Comparison of ENCODE assay signal across 28 cellular contexts in genomic region chr12:38540156-38540555, GRCh38.
"Had no signal": no experiment of that assay in that cellular context is flagged by ENCODE, and none has a peak within 500 bp of the region (broad histone marks: within the 10 kb centered on the region; RNA-seq: fewer than 3 reads in every experiment).

No MANE protein-coding gene starts in this region.

- H3K4me3 ChIP-seq: ascending aorta, cardiac muscle cell had no signal

- H3K4me1 ChIP-seq: ascending aorta had no signal

- H3K27ac ChIP-seq: ascending aorta, cardiac muscle cell, VCaP had no signal

- ATAC-seq: activated CD4-positive, alpha-beta T cell treated with anti-CD3 and anti-CD28 coated beads for 36 hours; activated CD4-positive, CD25-positive, alpha-beta regulatory T cell treated with anti-CD3 and anti-CD28 coated beads, Interleukin-2, amount 50 U/mL, for 24 hours; activated CD8-positive, alpha-beta memory T cell treated with anti-CD3 and anti-CD28 coated beads, Interleukin-2, amount 10 ng/mL, durations not matched to agents 7 days and 5 days; activated CD8-positive, alpha-beta T cell treated with anti-CD3 and anti-CD28 coated beads, Interleukin-2, amount 10 ng/mL, durations not matched to agents 7 days and 5 days; activated naive CD8-positive, alpha-beta T cell treated with anti-CD3 and anti-CD28 coated beads, Interleukin-2, amount 50 U/mL, for 24 hours had no signal

- H3K36me3 ChIP-seq: ascending aorta, cardiac muscle cell had no signal

- DNase-seq: activated B cell treated with CpG ODN at 0.5 μM for 24 hours; activated CD4-positive, alpha-beta memory T cell treated with anti-CD3 and anti-CD28 coated beads, Interleukin-2, amount 10 ng/mL, durations not matched to agents 7 days and 5 days; activated CD4-positive, alpha-beta T cell treated with anti-CD3 and anti-CD28 coated beads for 1 hour; activated CD4-positive, alpha-beta T cell treated with anti-CD3 and anti-CD28 coated beads for 36 hours; activated CD4-positive, alpha-beta T cell treated with anti-CD3 and anti-CD28 coated beads for 48 hours; activated CD4-positive, alpha-beta T cell treated with anti-CD3 and anti-CD28 coated beads, Interleukin-2, amount 10 ng/mL, durations not matched to agents 7 days and 5 days; activated CD4-positive, alpha-beta T cell treated with anti-CD3 and anti-CD28 coated beads, Interleukin-2, amount 50 U/mL, for 48 hours; activated CD8-positive, alpha-beta memory T cell treated with anti-CD3 and anti-CD28 coated beads for 24 hours; activated CD8-positive, alpha-beta memory T cell treated with anti-CD3 and anti-CD28 coated beads, Interleukin-2, amount 10 ng/mL, durations not matched to agents 7 days and 5 days; activated CD8-positive, alpha-beta memory T cell treated with anti-CD3 and anti-CD28 coated beads, Interleukin-2, amount 50 U/mL, for 48 hours; activated CD8-positive, alpha-beta T cell treated with anti-CD3 and anti-CD28 coated beads, Interleukin-2, amount 10 ng/mL, durations not matched to agents 7 days and 5 days; activated effector memory CD4-positive, alpha-beta T cell treated with Interleukin-2 at 50 U/mL for 16 hours; activated gamma-delta T cell; activated naive CD4-positive, alpha-beta T cell treated with anti-CD3 and anti-CD28 coated beads, Interleukin-2, amount 10 ng/mL, durations not matched to agents 7 days and 5 days; activated naive CD4-positive, alpha-beta T cell treated with Interleukin-2 at 50 U/mL for 16 hours; activated naive CD8-positive, alpha-beta T cell treated with anti-CD3 and anti-CD28 coated beads, Interleukin-2, amount 10 ng/mL, durations not matched to agents 7 days and 5 days; activated naive CD8-positive, alpha-beta T cell treated with anti-CD3 and anti-CD28 coated beads, Interleukin-2, amount 50 U/mL, for 24 hours; activated T-cell treated with anti-CD3 and anti-CD28 coated beads, Interleukin-2, amount 50 U/mL, for 24 hours; activated T-cell treated with anti-CD3 and anti-CD28 coated beads, Interleukin-2, amount 50 U/mL, for 48 hours; amygdala; caudate nucleus; cerebellar nuclear complex; T-helper 2 cell; T-helper 9 cell had no signal

- H3K9me3 ChIP-seq: ascending aorta had no signal

- H3K27me3 ChIP-seq: ascending aorta, cardiac muscle cell had no signal
